ENCODE assay signal across 14 cellular contexts in the genomic region with DNA sequence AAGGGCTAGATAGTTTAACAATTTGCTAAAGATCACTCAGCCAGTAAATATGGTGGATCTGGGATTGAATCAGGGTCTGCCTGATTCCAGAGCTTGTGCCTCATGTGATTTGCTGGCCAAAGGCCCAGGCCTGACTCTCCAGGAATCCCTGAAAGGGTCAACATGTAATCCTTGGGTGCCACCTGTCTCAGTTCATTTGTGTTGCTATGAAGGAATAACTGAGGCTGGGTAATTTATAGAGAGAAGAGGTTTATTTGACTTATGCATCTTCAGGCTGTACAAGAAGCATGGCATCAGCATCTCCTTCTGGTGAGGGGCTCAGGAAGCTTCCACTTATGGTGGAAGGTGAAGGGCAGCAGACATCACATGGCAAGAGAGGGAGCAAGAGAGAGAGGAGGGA.
A peak's percentile ranks its signal among the peaks of the same experiment; 100 is the strongest.
DNase-seq lines count a peak whose midpoint lies in the region; ATAC-seq and TF ChIP-seq lines count a peak whose summit lies in the region.
"Had no signal": no experiment of that assay in that cellular context is flagged by ENCODE, and none has a peak within 500 bp of the region (broad histone marks: within the 10 kb centered on the region; RNA-seq: fewer than 3 reads in every experiment).

No MANE protein-coding gene starts in this region.

- no peaks in the 10 kb centered on the region for H3K4me1 ChIP-seq in HEK293 (ENCODE audit: control insufficient read depth, insufficient read depth, low read length)
- H3K4me1 ChIP-seq: BE2C had no signal

- peak; percentile 4 for DNase-seq in myocyte (ENCODE audit: low read depth)
- no peak for DNase-seq in cerebellar nuclear complex (lab: John Stamatoyannopoulos, UW)
- no peak for DNase-seq in NK-92 treated with Interleukin-12 subunit alpha and Interleukin-12 subunit beta, amount 100 ng/mL, for 24 hours (lab: John Stamatoyannopoulos, UW)
- DNase-seq: ACHN; BE2C; Calu3; CD4-positive, alpha-beta memory T cell; DMS79 treated with DMSO at 0.1 percent for 48 hours; H9 had no signal

- ATAC-seq in GM21526 (IDR thresholded peaks at IDR 0.05; ENCODE audit: low FRiP score, unreplicated experiment) = no peak

- POLR2A ChIA-PET in HEK293 (lab: Yijun Ruan, JAX) = no interaction called here

- no peaks in the 10 kb centered on the region for H3K27me3 Mint-ChIP-seq in dendritic cell treated with granulocyte-macrophage colony-stimulating factor and Interleukin-4, amounts not matched to agents 40 ng/mL and 50 ng/mL, for 4 days

- TF ChIP-seq CTCF in HEK293 (tag by site-specific recombination; IDR thresholded peaks at IDR 0.05) = no peak

- CTCF ChIA-PET in HEK293 (lab: Yijun Ruan, JAX) = interaction anchor here (0.6 kb wide), 1 partner anchor 571 kb away, joined by 3 read pairs; no protein-coding TSS in a partner anchor

- peaks cover 44% of the 10 kb centered on the region for H3K4me1 Mint-ChIP-seq in dendritic cell treated with granulocyte-macrophage colony-stimulating factor and Interleukin-4, amounts not matched to agents 40 ng/mL and 50 ng/mL, for 4 days (ENCODE audit: low read depth)
- H3K4me1 Mint-ChIP-seq: CD4-positive, alpha-beta memory T cell had no signal

- no peak overlapping the region for H3K4me3 ChIP-seq in HEK293 (ENCODE audit: low read depth, low read length)

- no peaks in the 10 kb centered on the region for H3K36me3 ChIP-seq in HEK293 (ENCODE audit: control insufficient read depth in 2 of 2, insufficient read depth in 1 of 2, low read length in 2 of 2)
- H3K36me3 ChIP-seq: BE2C had no signal

- peaks cover 7% of the 10 kb centered on the region for H3K36me3 Mint-ChIP-seq in dendritic cell treated with granulocyte-macrophage colony-stimulating factor and Interleukin-4, amounts not matched to agents 40 ng/mL and 50 ng/mL, for 4 days (ENCODE audit: low read depth)
- H3K36me3 Mint-ChIP-seq: CD4-positive, alpha-beta memory T cell had no signal

- intact Hi-C loops in dendritic cell treated with granulocyte-macrophage colony-stimulating factor and Interleukin-4, amounts not matched to agents 40 ng/mL and 50 ng/mL, for 4 days (cut with micrococcal nuclease) = no loop called here

- H3K9me3 ChIP-seq in HEK293 (ENCODE audit: control insufficient read depth, insufficient read depth, low read depth, low read length) = no peaks in the 10 kb centered on the region
- H3K9me3 ChIP-seq: BE2C had no signal

- no peak overlapping the region for H3K4me3 Mint-ChIP-seq in dendritic cell treated with granulocyte-macrophage colony-stimulating factor and Interleukin-4, amounts not matched to agents 40 ng/mL and 50 ng/mL, for 4 days
- H3K4me3 Mint-ChIP-seq: CD4-positive, alpha-beta memory T cell; H9 had no signal

- no peak overlapping the region for H3K27ac ChIP-seq in HEK293 (ENCODE audit: extremely low read depth, low read depth, low read length)
- H3K27ac ChIP-seq: C4-2B, HL-60 had no signal

- peaks cover 18% of the 10 kb centered on the region for H3K9me3 Mint-ChIP-seq in dendritic cell treated with granulocyte-macrophage colony-stimulating factor and Interleukin-4, amounts not matched to agents 40 ng/mL and 50 ng/mL, for 4 days
- H3K9me3 Mint-ChIP-seq: CD4-positive, alpha-beta memory T cell; H9 had no signal

- H3K27ac Mint-ChIP-seq in dendritic cell treated with granulocyte-macrophage colony-stimulating factor and Interleukin-4, amounts not matched to agents 40 ng/mL and 50 ng/mL, for 4 days = peak overlapping the region; percentile 74
- H3K27ac Mint-ChIP-seq: CD4-positive, alpha-beta memory T cell; H9 had no signal

TF ChIP-seq in HEK293, 187 proteins besides CTCF, POLR2A, EP300 and RAD21:
- TF ChIP-seq, protein P1, sequence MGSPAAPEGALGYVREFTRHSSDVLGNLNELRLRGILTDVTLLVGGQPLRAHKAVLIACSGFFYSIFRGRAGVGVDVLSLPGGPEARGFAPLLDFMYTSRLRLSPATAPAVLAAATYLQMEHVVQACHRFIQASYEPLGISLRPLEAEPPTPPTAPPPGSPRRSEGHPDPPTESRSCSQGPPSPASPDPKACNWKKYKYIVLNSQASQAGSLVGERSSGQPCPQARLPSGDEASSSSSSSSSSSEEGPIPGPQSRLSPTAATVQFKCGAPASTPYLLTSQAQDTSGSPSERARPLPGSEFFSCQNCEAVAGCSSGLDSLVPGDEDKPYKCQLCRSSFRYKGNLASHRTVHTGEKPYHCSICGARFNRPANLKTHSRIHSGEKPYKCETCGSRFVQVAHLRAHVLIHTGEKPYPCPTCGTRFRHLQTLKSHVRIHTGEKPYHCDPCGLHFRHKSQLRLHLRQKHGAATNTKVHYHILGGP (tag by site-specific recombination; IDR thresholded peaks at IDR 0.05) = peak; percentile 87
- TF ChIP-seq ZBTB17 (tag by site-specific recombination; IDR thresholded peaks at IDR 0.05) = no peak
